1 cellular context compared by ENCODE assay signal in genomic region chr2:105787376-105788318, GRCh38.
TF ChIP-seq lines count a peak whose summit lies in the region.

No MANE protein-coding gene starts in this region.

TF ChIP-seq in IMR-90, 13 proteins besides CTCF, POLR2A, EP300 and RAD21 (continued from another document):
- TF ChIP-seq, protein P1, sequence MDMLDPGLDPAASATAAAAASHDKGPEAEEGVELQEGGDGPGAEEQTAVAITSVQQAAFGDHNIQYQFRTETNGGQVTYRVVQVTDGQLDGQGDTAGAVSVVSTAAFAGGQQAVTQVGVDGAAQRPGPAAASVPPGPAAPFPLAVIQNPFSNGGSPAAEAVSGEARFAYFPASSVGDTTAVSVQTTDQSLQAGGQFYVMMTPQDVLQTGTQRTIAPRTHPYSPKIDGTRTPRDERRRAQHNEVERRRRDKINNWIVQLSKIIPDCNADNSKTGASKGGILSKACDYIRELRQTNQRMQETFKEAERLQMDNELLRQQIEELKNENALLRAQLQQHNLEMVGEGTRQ (IDR thresholded peaks at IDR 0.05; ENCODE audit: low read depth, low read length): no peak
- no peak for TF ChIP-seq MAFK (IDR thresholded peaks at IDR 0.05; ENCODE audit: low read depth, low read length)
- no peak for TF ChIP-seq CHD1 (IDR thresholded peaks at IDR 0.05; ENCODE audit: low read depth, low read length)
- TF ChIP-seq ELK1 (IDR thresholded peaks at IDR 0.05; ENCODE audit: borderline replicate concordance, low read depth, low read length): no peak
- no peak for TF ChIP-seq NFE2L2 (IDR thresholded peaks at IDR 0.05; ENCODE audit: low read depth, low read length)
- no peak for TF ChIP-seq MXI1 (IDR thresholded peaks at IDR 0.05; ENCODE audit: borderline replicate concordance, low read depth, low read length)
- no peak for TF ChIP-seq CEBPB (IDR thresholded peaks at IDR 0.05; ENCODE audit: low read depth, low read length)
- no peak for TF ChIP-seq MAZ (IDR thresholded peaks at IDR 0.05; ENCODE audit: borderline replicate concordance, low read depth, low read length)
